ENCODE assay signal across 10 cellular contexts in the genomic region with DNA sequence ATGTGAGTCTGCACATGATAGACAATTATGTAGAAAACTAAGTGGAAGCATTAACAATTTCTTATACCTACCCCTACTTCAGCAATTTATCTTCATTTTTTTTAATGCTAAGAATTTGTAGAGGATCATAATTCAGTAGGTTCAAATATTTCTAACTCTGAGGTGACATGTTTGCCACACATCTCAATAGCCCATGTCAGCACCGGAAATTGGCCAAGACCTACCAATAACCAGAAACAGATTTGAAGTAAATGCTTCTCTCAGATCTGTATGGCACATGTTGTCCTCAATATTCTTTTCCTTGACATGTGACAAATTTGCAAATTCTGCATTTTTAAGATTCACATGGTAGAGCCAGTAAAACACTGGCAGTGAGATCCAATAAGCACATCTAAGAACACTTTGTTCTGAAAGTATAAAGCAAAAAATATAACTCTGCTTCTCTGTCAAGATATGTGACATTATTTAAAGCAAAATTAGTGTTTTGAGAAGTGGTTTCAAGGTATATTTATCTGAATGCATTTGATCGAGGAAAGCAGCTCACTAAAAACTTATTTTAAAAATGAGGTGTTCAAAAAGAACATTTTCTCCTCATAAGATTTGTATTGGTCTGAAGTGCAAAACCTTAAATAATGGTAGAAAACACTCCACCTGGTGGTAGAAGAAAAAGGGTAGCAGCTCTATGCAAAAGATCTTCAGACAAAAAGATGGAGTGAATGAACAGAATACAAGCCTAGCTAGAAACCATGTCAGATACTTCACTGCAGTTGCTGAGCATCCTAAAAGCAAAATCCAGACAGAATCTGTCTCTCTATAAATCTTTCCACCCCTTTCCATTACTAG.
DNase-seq lines count a peak whose midpoint lies in the region; ATAC-seq and TF ChIP-seq lines count a peak whose summit lies in the region.
"Had no signal": no experiment of that assay in that cellular context is flagged by ENCODE, and none has a peak within 500 bp of the region (broad histone marks: within the 10 kb centered on the region; RNA-seq: fewer than 3 reads in every experiment).

No MANE protein-coding gene starts in this region.

- peaks cover 20% of the 10 kb centered on the region for H3K27me3 ChIP-seq in left ventricle myocardium inferior (ENCODE audit: low read depth)
- no peaks in the 10 kb centered on the region for H3K27me3 ChIP-seq in right atrium auricular region
- peaks cover 0 to 66% (median 18%) of the 10 kb centered on the region in 45 donors for H3K27me3 ChIP-seq in dorsolateral prefrontal cortex
- H3K27me3 ChIP-seq in upper lobe of right lung = no peaks in the 10 kb centered on the region
- H3K27me3 ChIP-seq in vagina = no peaks in the 10 kb centered on the region

- DNase-seq in left ventricle myocardium inferior (no peak), right atrium auricular region (ENCODE audit: low spot score) (no peak), NAMALWA (ENCODE audit: low spot score) (peak; percentile 61), dorsolateral prefrontal cortex (no peak), upper lobe of right lung (no peak), NCI-H2029 (lab: John Stamatoyannopoulos, UW) (no peak), vagina (ENCODE audit: extremely low spot score in 2 of 2) (no peak)
- DNase-seq: natural killer cell, NCI-H146 had no signal

- H3K4me3 ChIP-seq in left ventricle myocardium inferior (no peak overlapping the region), right atrium auricular region (no peak overlapping the region), dorsolateral prefrontal cortex (no peak overlapping the region), upper lobe of right lung (no peak overlapping the region), vagina (no peak overlapping the region)

- no peak for ATAC-seq in upper lobe of right lung
- no peak for ATAC-seq in GM21526 (IDR thresholded peaks at IDR 0.05; ENCODE audit: low FRiP score, unreplicated experiment)
- ATAC-seq: natural killer cell had no signal

- no peaks in the 10 kb centered on the region for H3K36me3 ChIP-seq in left ventricle myocardium inferior
- H3K36me3 ChIP-seq in right atrium auricular region = no peaks in the 10 kb centered on the region
- no peaks in the 10 kb centered on the region for H3K36me3 ChIP-seq in upper lobe of right lung
- no peaks in the 10 kb centered on the region for H3K36me3 ChIP-seq in vagina

- no peaks in the 10 kb centered on the region for H3K9me3 ChIP-seq in left ventricle myocardium inferior (replicated peaks)
- H3K9me3 ChIP-seq in right atrium auricular region = no peaks in the 10 kb centered on the region
- H3K9me3 ChIP-seq in upper lobe of right lung = no peaks in the 10 kb centered on the region
- H3K9me3 ChIP-seq in vagina = no peaks in the 10 kb centered on the region

- intact Hi-C loops in left ventricle myocardium inferior (cut with micrococcal nuclease) (no loop called here), dorsolateral prefrontal cortex (cut with DNase I) (loop anchor here (2.0 to 10.0 kb wide), 4 partner anchors 403 to 1627 kb away; no protein-coding TSS in a partner anchor), upper lobe of right lung (cut with DNase I) (no loop called here), vagina (cut with DNase I) (no loop called here)

- H3K4me1 ChIP-seq in left ventricle myocardium inferior = no peaks in the 10 kb centered on the region
- no peaks in the 10 kb centered on the region for H3K4me1 ChIP-seq in right atrium auricular region
- no peaks in the 10 kb centered on the region for H3K4me1 ChIP-seq in upper lobe of right lung
- no peaks in the 10 kb centered on the region for H3K4me1 ChIP-seq in vagina

- no peak for TF ChIP-seq POLR2A in vagina (IDR thresholded peaks at IDR 0.05)

- TF ChIP-seq CTCF in left ventricle myocardium inferior (IDR thresholded peaks at IDR 0.05; ENCODE audit: borderline replicate concordance) (peak; percentile 31), right atrium auricular region (IDR thresholded peaks at IDR 0.05) (peak in 1 of 2 donors; percentile 46), dorsolateral prefrontal cortex (IDR thresholded peaks at IDR 0.05 in 54 of 56, conservative IDR thresholded peaks at IDR 0.05 in 2 of 56; ENCODE audit: low read depth in 1 of 56, partially characterized antibody in 56 of 56) (peak in 53 of 56 donors; percentile 24 to 62 (median 44)), upper lobe of right lung (IDR thresholded peaks at IDR 0.05) (peak; percentile 18), vagina (IDR thresholded peaks at IDR 0.05) (no peak)

- H3K27ac ChIP-seq in left ventricle myocardium inferior (replicated peaks) (no peak overlapping the region), right atrium auricular region (no peak overlapping the region), dorsolateral prefrontal cortex (no peak overlapping the region), upper lobe of right lung (no peak overlapping the region), vagina (no peak overlapping the region)

Comparison
In these comparisons a context has a peak if more than half of its experiments do, and no peak if none do; other contexts are left out.
1. CTCF ChIP-seq: peak in left ventricle myocardium inferior (single experiment), dorsolateral prefrontal cortex (53 of 56) and upper lobe of right lung (single experiment); none in vagina (0 of 3).
2. intact Hi-C loops: an anchor here in dorsolateral prefrontal cortex (2.0 to 10.0 kb wide); none called in left ventricle myocardium inferior, upper lobe of right lung and vagina.